8 cellular contexts compared by ENCODE assay signal in the genomic region with DNA sequence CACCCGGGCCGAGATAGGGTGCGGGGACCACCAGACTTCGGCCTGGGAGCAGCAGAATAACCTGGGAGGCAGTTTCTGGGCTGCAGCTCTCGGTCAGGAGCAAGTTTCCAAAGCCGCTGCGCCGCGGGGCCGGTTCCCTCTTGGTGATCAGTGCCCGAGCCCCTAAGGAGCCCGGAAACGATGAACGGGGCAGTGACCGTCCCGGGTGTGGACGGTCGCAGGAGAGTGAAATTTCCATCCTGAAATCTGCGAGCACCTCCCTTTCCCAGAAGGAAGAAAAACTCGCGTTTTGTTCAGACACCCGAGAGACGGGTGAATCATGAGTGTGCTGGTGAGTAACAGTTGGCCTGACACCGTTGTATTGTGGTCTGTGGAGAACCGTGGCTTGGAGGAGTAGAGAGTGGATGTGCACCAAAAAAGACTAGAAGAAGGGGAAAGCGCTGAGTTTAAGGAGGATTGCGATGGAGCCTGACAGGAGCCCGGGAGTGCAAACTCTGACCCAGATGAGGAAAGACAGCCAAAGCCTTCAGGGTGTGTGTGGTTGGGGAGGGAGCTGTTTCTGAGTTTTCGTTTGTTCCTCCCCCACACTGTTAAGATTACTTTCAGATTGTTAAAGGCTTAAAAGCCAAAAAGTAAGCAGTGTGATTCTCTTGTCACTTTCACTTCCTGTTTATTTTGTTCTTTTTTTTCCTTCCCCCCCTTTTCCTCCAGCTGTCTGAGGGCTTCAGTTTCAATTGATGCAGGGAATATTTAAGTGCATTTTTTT. TPM values are rescaled to one million over a fixed set of nuclear protein-coding genes. Genes with fewer than 3 reads are reported as not detected.
A peak's percentile ranks its signal among the peaks of the same experiment; 100 is the strongest.
DNase-seq lines count a peak whose midpoint lies in the region; ATAC-seq and TF ChIP-seq lines count a peak whose summit lies in the region.

No MANE protein-coding gene starts in this region.

- H3K27ac Mint-ChIP-seq in glutamatergic neuron (ENCODE audit: unreplicated experiment), result no peak overlapping the region
- peak overlapping the region; percentile 94 for H3K27ac Mint-ChIP-seq in osteocyte (ENCODE audit: unreplicated experiment)

- H3K36me3 ChIP-seq in BLaER1 treated with 17β-estradiol and CSF1 and Interleukin-3, amounts not matched to agents 10 nM and 100 nM, result peaks cover 0 to 18% (median 5%) of the 10 kb centered on the region in 11 experiments; a peak in 4 of 22 replicates
- H3K36me3 ChIP-seq in RWPE2 (ENCODE audit: low read depth), result no peaks in the 10 kb centered on the region
- no peaks in the 10 kb centered on the region for H3K36me3 ChIP-seq in tibial artery

- H3K9ac ChIP-seq in BLaER1 treated with 17β-estradiol and CSF1 and Interleukin-3, amounts not matched to agents 10 nM and 100 nM, result peak overlapping the region; percentile 74 to 92 (median 83)

- H3K9me3 ChIP-seq in BLaER1 treated with 17β-estradiol and CSF1 and Interleukin-3, amounts not matched to agents 10 nM and 100 nM (replicated peaks in 1 of 11), result peaks cover 7 to 18% (median 15%) of the 10 kb centered on the region in 11 experiments
- H3K9me3 ChIP-seq in RWPE2 (ENCODE audit: severe bottlenecking) (no peaks in the 10 kb centered on the region), tibial artery (no peaks in the 10 kb centered on the region)

- ATAC-seq in GM19328 (IDR thresholded peaks at IDR 0.05; ENCODE audit: unreplicated experiment) (peak; percentile 56), HG03442 (IDR thresholded peaks at IDR 0.05; ENCODE audit: unreplicated experiment) (peak; percentile 57), RWPE2 (ENCODE audit: low read depth) (peak; percentile 68)

- H3K4me1 ChIP-seq in BLaER1 treated with 17β-estradiol and CSF1 and Interleukin-3, amounts not matched to agents 10 nM and 100 nM, result peaks cover 17 to 27% (median 22%) of the 10 kb centered on the region in 10 experiments
- peaks cover 5% of the 10 kb centered on the region for H3K4me1 ChIP-seq in RWPE2 (ENCODE audit: insufficient read depth, poor library complexity, severe bottlenecking)
- H3K4me1 ChIP-seq in tibial artery, result peaks cover 0 to 13% (median 9%) of the 10 kb centered on the region in 4 donors

- no peak for TF ChIP-seq CTCF in RWPE2 (IDR thresholded peaks at IDR 0.05; ENCODE audit: poor library complexity, severe bottlenecking)
- no peak for TF ChIP-seq CTCF in glutamatergic neuron (IDR thresholded peaks at IDR 0.05; ENCODE audit: partially characterized antibody, unreplicated experiment)
- TF ChIP-seq CTCF in osteocyte (IDR thresholded peaks at IDR 0.05), result no peak
- TF ChIP-seq CTCF in tibial artery (IDR thresholded peaks at IDR 0.05), result no peak

- peak overlapping the region; percentile 58 to 95 (median 81) for H3K27ac ChIP-seq in BLaER1 treated with 17β-estradiol and CSF1 and Interleukin-3, amounts not matched to agents 10 nM and 100 nM
- peak overlapping the region; percentile 72 for H3K27ac ChIP-seq in RWPE2 (ENCODE audit: poor library complexity, severe bottlenecking)
- peak overlapping the region; percentile 73 to 75 for H3K27ac ChIP-seq in tibial artery

- intact Hi-C loops in tibial artery (cut with DNase I; ENCODE audit: low total_unique reads), result loop anchor here (10.0 kb wide), 1 partner anchor 126 kb away; the partner anchor contains the start of gene SEC24B

- peak overlapping the region; percentile 89 for H3K4me3 Mint-ChIP-seq in glutamatergic neuron (ENCODE audit: unreplicated experiment)
- H3K4me3 Mint-ChIP-seq in osteocyte (ENCODE audit: unreplicated experiment), result peak overlapping the region; percentile 90

- no peaks in the 10 kb centered on the region for H3K27me3 Mint-ChIP-seq in glutamatergic neuron (ENCODE audit: unreplicated experiment)
- H3K27me3 Mint-ChIP-seq in osteocyte (ENCODE audit: unreplicated experiment), result no peaks in the 10 kb centered on the region

- H4K20me1 ChIP-seq in BLaER1 treated with 17β-estradiol and CSF1 and Interleukin-3, amounts not matched to agents 10 nM and 100 nM, result peaks cover 0 to 23% (median 0%) of the 10 kb centered on the region in 11 experiments; a peak in 3 of 22 replicates

- peaks cover 0 to 17% (median 10%) of the 10 kb centered on the region in 11 experiments; a peak in 14 of 22 replicates for H3K27me3 ChIP-seq in BLaER1 treated with 17β-estradiol and CSF1 and Interleukin-3, amounts not matched to agents 10 nM and 100 nM
- H3K27me3 ChIP-seq in RWPE2 (ENCODE audit: insufficient read depth, poor library complexity, severe bottlenecking) (no peaks in the 10 kb centered on the region), tibial artery (no peaks in the 10 kb centered on the region)

- peak overlapping the region; percentile 77 to 99 (median 96) for H3K4me2 ChIP-seq in BLaER1 treated with 17β-estradiol and CSF1 and Interleukin-3, amounts not matched to agents 10 nM and 100 nM

- H3K4me1 Mint-ChIP-seq in glutamatergic neuron (ENCODE audit: low read depth, unreplicated experiment) (no peaks in the 10 kb centered on the region), osteocyte (ENCODE audit: unreplicated experiment) (peaks cover 24% of the 10 kb centered on the region)

- H3K36me3 Mint-ChIP-seq in glutamatergic neuron (ENCODE audit: unreplicated experiment), result no peaks in the 10 kb centered on the region
- no peaks in the 10 kb centered on the region for H3K36me3 Mint-ChIP-seq in osteocyte (ENCODE audit: unreplicated experiment)

- H3K9me3 Mint-ChIP-seq in glutamatergic neuron (ENCODE audit: unreplicated experiment) (peaks cover 5% of the 10 kb centered on the region), osteocyte (ENCODE audit: unreplicated experiment) (no peaks in the 10 kb centered on the region)

- H3K4me3 ChIP-seq in BLaER1 treated with 17β-estradiol and CSF1 and Interleukin-3, amounts not matched to agents 10 nM and 100 nM, result peak overlapping the region; percentile 71 to 94 (median 84)
- H3K4me3 ChIP-seq in RWPE2 (ENCODE audit: severe bottlenecking) (peak overlapping the region; percentile 62), tibial artery (peak overlapping the region; percentile 59 to 68)

- DNase-seq in RWPE2 (ENCODE audit: low spot score) (peak; percentile 54), glutamatergic neuron (no peak), osteocyte (ENCODE audit: extremely low spot score, unreplicated experiment) (no peak), tibial artery (peak in 1 of 2 donors; percentile 52)
- DNase-seq in activated gamma-delta T cell treated with anti-CD3 and anti-CD28 coated beads, Interleukin-2, amount 50 U/mL, for 16 hours (ENCODE audit: low read depth), result peak; percentile 28

RNA-seq across cellular contexts. Expression of gene MCUB, which starts 0.8 kb away (rescaled TPM):
- total RNA-seq in glutamatergic neuron (ENCODE audit: unreplicated experiment), result 9.7 TPM
- total RNA-seq in osteocyte, result 14.1 and 14.8 TPM in 2 replicates

Comparison
In these comparisons a context has a peak if more than half of its experiments do, and no peak if none do; other contexts are left out.
1. DNase-seq: peak in RWPE2 (single experiment) and activated gamma-delta T cell treated with anti-CD3 and anti-CD28 coated beads, Interleukin-2, amount 50 U/mL, for 16 hours (single experiment); none in glutamatergic neuron (single experiment) and osteocyte (single experiment).
2. Peak in every context shown above with its lines, with median percentiles within 50 percentile points of each other: H3K27ac ChIP-seq, H3K4me3 ChIP-seq and ATAC-seq.